ENCODE assay signal across 1 cellular context in the genomic region with DNA sequence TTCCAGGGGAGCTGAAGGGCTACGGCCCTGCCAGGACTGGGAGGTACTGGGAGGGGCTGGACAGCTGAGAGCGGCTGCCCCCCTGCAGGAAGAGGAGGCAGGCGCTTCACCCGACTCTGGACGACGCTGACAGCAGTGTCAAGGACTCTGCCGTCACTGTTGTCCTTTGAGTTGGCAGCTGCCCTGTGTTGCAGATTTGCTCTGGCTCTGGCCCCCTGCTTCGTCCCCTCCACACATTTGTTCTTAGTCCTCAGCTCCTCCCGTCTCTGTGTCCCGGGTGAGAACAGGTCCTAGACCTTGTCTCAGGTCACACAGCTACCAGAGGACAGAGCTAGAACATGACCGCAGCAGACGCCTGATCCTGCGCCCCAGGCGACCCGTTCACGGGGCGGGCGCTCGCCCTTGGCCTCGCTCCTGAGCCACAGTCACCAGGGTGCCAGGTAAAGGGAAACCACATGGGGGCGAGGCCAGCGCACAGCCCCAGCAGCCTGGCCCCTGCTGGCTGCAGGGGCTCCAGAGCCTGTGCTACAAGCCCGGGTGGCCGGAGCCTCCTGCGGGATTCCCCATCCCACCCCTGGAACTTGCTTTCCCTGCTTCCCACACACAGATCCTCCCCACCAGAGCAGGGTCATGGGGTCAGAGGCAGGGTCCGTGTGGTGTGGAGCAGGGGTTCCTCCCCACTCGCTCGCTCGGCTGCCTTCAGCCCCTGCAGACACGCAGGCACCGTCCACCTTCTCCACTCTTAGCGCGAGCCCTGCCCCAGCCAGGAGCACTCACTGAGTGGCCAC.
A peak's percentile ranks its signal among the peaks of the same experiment; 100 is the strongest.
TF ChIP-seq lines count a peak whose summit lies in the region.

No MANE protein-coding gene starts in this region.

TF ChIP-seq in HepG2, 621 proteins besides CTCF, POLR2A, EP300 and RAD21 (continued from another document and continues in another):
- TF ChIP-seq, protein P1, sequence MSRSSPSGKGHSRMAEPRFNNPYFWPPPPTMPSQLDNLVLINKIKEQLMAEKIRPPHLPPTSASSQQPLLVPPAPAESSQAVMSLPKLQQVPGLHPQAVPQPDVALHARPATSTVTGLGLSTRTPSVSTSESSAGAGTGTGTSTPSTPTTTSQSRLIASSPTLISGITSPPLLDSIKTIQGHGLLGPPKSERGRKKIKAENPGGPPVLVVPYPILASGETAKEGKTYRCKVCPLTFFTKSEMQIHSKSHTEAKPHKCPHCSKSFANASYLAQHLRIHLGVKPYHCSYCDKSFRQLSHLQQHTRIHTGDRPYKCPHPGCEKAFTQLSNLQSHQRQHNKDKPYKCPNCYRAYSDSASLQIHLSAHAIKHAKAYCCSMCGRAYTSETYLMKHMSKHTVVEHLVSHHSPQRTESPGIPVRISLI (CRISPR knock-in tag; IDR thresholded peaks at IDR 0.05; ENCODE audit: borderline replicate concordance): no peak
- TF ChIP-seq, protein P2, sequence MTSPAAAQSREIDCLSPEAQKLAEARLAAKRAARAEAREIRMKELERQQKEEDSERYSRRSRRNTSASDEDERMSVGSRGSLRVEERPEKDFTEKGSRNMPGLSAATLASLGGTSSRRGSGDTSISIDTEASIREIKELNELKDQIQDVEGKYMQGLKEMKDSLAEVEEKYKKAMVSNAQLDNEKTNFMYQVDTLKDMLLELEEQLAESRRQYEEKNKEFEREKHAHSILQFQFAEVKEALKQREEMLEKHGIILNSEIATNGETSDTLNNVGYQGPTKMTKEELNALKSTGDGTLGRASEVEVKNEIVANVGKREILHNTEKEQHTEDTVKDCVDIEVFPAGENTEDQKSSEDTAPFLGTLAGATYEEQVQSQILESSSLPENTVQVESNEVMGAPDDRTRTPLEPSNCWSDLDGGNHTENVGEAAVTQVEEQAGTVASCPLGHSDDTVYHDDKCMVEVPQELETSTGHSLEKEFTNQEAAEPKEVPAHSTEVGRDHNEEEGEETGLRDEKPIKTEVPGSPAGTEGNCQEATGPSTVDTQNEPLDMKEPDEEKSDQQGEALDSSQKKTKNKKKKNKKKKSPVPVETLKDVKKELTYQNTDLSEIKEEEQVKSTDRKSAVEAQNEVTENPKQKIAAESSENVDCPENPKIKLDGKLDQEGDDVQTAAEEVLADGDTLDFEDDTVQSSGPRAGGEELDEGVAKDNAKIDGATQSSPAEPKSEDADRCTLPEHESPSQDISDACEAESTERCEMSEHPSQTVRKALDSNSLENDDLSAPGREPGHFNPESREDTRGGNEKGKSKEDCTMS (CRISPR knock-in tag; conservative IDR thresholded peaks at IDR 0.05): no peak
- TF ChIP-seq ZNF335 (CRISPR knock-in tag; IDR thresholded peaks at IDR 0.05) (no peak), GATAD1 (CRISPR knock-in tag; IDR thresholded peaks at IDR 0.05) (no peak), CREM (IDR thresholded peaks at IDR 0.05) (no peak), CREM (CRISPR knock-in tag; IDR thresholded peaks at IDR 0.05) (no peak), FIP1L1 (IDR thresholded peaks at IDR 0.05; ENCODE audit: borderline replicate concordance, insufficient read depth, low read depth, low read length) (no peak), PCBP1 (IDR thresholded peaks at IDR 0.05; ENCODE audit: borderline replicate concordance, low read depth, low read length) (no peak), LCORL (IDR thresholded peaks at IDR 0.05) (no peak), LCORL (CRISPR knock-in tag; IDR thresholded peaks at IDR 0.05) (peak; percentile 15; the same call in 1 of the 2 replicates), CBX5 (CRISPR knock-in tag; IDR thresholded peaks at IDR 0.05; ENCODE audit: borderline replicate concordance) (no peak), ZNF605 (CRISPR knock-in tag; IDR thresholded peaks at IDR 0.05) (0 out of 2 replicates have a peak, but pooled peaks have one; percentile 10), ISX (CRISPR knock-in tag; conservative IDR thresholded peaks at IDR 0.05) (no peak), ZNF562 (CRISPR knock-in tag; IDR thresholded peaks at IDR 0.05; ENCODE audit: borderline replicate concordance) (no peak), XRCC5 (optimal IDR thresholded peaks at IDR 0.05; ENCODE audit: low read length) (peak; percentile 39), MAZ (IDR thresholded peaks at IDR 0.05; ENCODE audit: borderline replicate concordance, low read depth, low read length) (no peak), MAZ (CRISPR knock-in tag; IDR thresholded peaks at IDR 0.05; ENCODE audit: low read depth) (no peak), RORA (CRISPR knock-in tag; IDR thresholded peaks at IDR 0.05) (no peak), HOXA3 (CRISPR knock-in tag; IDR thresholded peaks at IDR 0.05) (no peak), CREB1 (IDR thresholded peaks at IDR 0.05) (no peak), CREB1 (CRISPR knock-in tag; IDR thresholded peaks at IDR 0.05) (no peak), FOSL2 (CRISPR knock-in tag; IDR thresholded peaks at IDR 0.05) (0 out of 2 replicates have a peak, but pooled peaks have one; percentile 2), PHF5A (CRISPR knock-in tag; IDR thresholded peaks at IDR 0.05; ENCODE audit: low read depth, unreplicated experiment) (no peak), SNRNP70 (IDR thresholded peaks at IDR 0.05; ENCODE audit: low read depth, low read length) (no peak), SALL1 (CRISPR knock-in tag; IDR thresholded peaks at IDR 0.05) (no peak), ZNF780A (CRISPR knock-in tag; IDR thresholded peaks at IDR 0.05) (no peak), RELA (CRISPR knock-in tag; IDR thresholded peaks at IDR 0.05) (no peak), ZNF264 (CRISPR knock-in tag; IDR thresholded peaks at IDR 0.05) (no peak), ZNF430 (CRISPR knock-in tag; IDR thresholded peaks at IDR 0.05) (0 out of 2 replicates have a peak, but pooled peaks have one; percentile 4), CEBPB (IDR thresholded peaks at IDR 0.05; ENCODE audit: borderline replicate concordance, low read depth, low read length) (no peak), ZNF547 (CRISPR knock-in tag; IDR thresholded peaks at IDR 0.05) (no peak), SP4 (CRISPR knock-in tag; IDR thresholded peaks at IDR 0.05) (0 out of 2 replicates have a peak, but pooled peaks have one; percentile 24), HOXA7 (CRISPR knock-in tag; IDR thresholded peaks at IDR 0.05) (no peak)
- TF ChIP-seq, protein P3, sequence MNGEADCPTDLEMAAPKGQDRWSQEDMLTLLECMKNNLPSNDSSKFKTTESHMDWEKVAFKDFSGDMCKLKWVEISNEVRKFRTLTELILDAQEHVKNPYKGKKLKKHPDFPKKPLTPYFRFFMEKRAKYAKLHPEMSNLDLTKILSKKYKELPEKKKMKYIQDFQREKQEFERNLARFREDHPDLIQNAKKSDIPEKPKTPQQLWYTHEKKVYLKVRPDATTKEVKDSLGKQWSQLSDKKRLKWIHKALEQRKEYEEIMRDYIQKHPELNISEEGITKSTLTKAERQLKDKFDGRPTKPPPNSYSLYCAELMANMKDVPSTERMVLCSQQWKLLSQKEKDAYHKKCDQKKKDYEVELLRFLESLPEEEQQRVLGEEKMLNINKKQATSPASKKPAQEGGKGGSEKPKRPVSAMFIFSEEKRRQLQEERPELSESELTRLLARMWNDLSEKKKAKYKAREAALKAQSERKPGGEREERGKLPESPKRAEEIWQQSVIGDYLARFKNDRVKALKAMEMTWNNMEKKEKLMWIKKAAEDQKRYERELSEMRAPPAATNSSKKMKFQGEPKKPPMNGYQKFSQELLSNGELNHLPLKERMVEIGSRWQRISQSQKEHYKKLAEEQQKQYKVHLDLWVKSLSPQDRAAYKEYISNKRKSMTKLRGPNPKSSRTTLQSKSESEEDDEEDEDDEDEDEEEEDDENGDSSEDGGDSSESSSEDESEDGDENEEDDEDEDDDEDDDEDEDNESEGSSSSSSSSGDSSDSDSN (CRISPR knock-in tag; IDR thresholded peaks at IDR 0.05): peak; percentile 76
- TF ChIP-seq, protein P4, sequence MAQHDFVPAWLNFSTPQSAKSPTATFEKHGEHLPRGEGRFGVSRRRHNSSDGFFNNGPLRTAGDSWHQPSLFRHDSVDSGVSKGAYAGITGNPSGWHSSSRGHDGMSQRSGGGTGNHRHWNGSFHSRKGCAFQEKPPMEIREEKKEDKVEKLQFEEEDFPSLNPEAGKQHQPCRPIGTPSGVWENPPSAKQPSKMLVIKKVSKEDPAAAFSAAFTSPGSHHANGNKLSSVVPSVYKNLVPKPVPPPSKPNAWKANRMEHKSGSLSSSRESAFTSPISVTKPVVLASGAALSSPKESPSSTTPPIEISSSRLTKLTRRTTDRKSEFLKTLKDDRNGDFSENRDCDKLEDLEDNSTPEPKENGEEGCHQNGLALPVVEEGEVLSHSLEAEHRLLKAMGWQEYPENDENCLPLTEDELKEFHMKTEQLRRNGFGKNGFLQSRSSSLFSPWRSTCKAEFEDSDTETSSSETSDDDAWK (CRISPR knock-in tag; IDR thresholded peaks at IDR 0.05): no peak
- TF ChIP-seq, protein P5, sequence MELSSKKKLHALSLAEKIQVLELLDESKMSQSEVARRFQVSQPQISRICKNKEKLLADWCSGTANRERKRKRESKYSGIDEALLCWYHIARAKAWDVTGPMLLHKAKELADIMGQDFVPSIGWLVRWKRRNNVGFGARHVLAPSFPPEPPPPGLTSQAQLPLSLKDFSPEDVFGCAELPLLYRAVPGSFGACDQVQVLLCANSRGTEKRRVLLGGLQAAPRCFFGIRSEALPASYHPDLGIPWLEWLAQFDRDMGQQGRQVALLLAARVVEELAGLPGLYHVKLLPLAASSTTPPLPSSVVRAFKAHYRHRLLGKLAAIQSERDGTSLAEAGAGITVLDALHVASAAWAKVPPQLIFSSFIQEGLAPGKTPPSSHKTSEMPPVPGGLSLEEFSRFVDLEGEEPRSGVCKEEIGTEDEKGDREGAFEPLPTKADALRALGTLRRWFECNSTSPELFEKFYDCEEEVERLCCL (CRISPR knock-in tag; IDR thresholded peaks at IDR 0.05; ENCODE audit: borderline replicate concordance): no peak
- TF ChIP-seq, protein P6, sequence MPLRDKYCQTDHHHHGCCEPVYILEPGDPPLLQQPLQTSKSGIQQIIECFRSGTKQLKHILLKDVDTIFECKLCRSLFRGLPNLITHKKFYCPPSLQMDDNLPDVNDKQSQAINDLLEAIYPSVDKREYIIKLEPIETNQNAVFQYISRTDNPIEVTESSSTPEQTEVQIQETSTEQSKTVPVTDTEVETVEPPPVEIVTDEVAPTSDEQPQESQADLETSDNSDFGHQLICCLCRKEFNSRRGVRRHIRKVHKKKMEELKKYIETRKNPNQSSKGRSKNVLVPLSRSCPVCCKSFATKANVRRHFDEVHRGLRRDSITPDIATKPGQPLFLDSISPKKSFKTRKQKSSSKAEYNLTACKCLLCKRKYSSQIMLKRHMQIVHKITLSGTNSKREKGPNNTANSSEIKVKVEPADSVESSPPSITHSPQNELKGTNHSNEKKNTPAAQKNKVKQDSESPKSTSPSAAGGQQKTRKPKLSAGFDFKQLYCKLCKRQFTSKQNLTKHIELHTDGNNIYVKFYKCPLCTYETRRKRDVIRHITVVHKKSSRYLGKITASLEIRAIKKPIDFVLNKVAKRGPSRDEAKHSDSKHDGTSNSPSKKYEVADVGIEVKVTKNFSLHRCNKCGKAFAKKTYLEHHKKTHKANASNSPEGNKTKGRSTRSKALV (CRISPR knock-in tag; IDR thresholded peaks at IDR 0.05): peak; percentile 89
- TF ChIP-seq, protein P7, sequence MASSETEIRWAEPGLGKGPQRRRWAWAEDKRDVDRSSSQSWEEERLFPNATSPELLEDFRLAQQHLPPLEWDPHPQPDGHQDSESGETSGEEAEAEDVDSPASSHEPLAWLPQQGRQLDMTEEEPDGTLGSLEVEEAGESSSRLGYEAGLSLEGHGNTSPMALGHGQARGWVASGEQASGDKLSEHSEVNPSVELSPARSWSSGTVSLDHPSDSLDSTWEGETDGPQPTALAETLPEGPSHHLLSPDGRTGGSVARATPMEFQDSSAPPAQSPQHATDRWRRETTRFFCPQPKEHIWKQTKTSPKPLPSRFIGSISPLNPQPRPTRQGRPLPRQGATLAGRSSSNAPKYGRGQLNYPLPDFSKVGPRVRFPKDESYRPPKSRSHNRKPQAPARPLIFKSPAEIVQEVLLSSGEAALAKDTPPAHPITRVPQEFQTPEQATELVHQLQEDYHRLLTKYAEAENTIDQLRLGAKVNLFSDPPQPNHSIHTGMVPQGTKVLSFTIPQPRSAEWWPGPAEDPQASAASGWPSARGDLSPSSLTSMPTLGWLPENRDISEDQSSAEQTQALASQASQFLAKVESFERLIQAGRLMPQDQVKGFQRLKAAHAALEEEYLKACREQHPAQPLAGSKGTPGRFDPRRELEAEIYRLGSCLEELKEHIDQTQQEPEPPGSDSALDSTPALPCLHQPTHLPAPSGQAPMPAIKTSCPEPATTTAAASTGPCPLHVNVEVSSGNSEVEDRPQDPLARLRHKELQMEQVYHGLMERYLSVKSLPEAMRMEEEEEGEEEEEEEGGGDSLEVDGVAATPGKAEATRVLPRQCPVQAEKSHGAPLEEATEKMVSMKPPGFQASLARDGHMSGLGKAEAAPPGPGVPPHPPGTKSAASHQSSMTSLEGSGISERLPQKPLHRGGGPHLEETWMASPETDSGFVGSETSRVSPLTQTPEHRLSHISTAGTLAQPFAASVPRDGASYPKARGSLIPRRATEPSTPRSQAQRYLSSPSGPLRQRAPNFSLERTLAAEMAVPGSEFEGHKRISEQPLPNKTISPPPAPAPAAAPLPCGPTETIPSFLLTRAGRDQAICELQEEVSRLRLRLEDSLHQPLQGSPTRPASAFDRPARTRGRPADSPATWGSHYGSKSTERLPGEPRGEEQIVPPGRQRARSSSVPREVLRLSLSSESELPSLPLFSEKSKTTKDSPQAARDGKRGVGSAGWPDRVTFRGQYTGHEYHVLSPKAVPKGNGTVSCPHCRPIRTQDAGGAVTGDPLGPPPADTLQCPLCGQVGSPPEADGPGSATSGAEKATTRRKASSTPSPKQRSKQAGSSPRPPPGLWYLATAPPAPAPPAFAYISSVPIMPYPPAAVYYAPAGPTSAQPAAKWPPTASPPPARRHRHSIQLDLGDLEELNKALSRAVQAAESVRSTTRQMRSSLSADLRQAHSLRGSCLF (CRISPR knock-in tag; IDR thresholded peaks at IDR 0.05; ENCODE audit: borderline replicate concordance): no peak
- TF ChIP-seq, protein P8, sequence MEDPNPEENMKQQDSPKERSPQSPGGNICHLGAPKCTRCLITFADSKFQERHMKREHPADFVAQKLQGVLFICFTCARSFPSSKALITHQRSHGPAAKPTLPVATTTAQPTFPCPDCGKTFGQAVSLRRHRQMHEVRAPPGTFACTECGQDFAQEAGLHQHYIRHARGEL (CRISPR knock-in tag; IDR thresholded peaks at IDR 0.05): no peak
